Comparison of ENCODE assay signal across 1 cellular context in the genomic region with DNA sequence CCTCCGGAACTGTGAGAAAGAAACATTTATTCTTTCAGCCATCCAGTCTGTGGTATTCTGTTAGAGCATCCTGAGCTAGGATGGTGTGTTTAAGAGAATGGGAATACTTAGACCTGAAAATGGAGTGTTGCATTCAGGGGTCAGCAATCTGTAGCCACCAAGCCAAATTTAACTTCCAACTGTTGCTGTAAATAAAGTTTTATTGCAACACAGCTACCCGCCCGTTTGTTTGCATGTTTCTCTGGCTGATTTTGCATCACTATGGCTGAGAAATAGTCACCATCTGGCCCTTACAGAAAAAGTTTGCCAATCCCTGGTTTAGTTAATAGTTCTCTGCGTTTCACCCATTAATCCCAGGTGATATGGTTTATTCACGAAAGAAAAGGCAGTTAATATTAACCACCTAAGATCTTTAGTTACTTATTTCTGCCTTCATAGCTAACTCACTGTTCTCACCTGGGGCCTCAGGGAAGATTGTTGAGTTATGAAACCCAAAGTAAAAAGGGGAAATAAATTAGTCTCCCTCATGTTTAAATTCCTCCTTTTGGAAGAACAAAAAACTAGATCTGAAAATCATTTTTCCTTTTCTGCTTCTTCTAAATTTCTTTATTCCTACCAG.
TF ChIP-seq lines count a peak whose summit lies in the region.

No MANE protein-coding gene starts in this region.

TF ChIP-seq in WTC11, 78 proteins besides CTCF, POLR2A, EP300 and RAD21 (continued from another document):
- TF ChIP-seq, protein P1, sequence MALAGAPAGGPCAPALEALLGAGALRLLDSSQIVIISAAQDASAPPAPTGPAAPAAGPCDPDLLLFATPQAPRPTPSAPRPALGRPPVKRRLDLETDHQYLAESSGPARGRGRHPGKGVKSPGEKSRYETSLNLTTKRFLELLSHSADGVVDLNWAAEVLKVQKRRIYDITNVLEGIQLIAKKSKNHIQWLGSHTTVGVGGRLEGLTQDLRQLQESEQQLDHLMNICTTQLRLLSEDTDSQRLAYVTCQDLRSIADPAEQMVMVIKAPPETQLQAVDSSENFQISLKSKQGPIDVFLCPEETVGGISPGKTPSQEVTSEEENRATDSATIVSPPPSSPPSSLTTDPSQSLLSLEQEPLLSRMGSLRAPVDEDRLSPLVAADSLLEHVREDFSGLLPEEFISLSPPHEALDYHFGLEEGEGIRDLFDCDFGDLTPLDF (CRISPR knock-in tag; IDR thresholded peaks at IDR 0.05): no peak
- TF ChIP-seq NFE2L1 (CRISPR knock-in tag; IDR thresholded peaks at IDR 0.05) (no peak), ATF1 (CRISPR knock-in tag; IDR thresholded peaks at IDR 0.05) (no peak), ZNF121 (CRISPR knock-in tag; IDR thresholded peaks at IDR 0.05) (no peak), SP1 (CRISPR knock-in tag; conservative IDR thresholded peaks at IDR 0.05) (no peak), CBFB (CRISPR knock-in tag; IDR thresholded peaks at IDR 0.05; ENCODE audit: low read depth) (no peak)
TF ChIP-seq in WTC11: peak in this region for 0.
